ENCODE assay signal across 22 cellular contexts in the genomic region with DNA sequence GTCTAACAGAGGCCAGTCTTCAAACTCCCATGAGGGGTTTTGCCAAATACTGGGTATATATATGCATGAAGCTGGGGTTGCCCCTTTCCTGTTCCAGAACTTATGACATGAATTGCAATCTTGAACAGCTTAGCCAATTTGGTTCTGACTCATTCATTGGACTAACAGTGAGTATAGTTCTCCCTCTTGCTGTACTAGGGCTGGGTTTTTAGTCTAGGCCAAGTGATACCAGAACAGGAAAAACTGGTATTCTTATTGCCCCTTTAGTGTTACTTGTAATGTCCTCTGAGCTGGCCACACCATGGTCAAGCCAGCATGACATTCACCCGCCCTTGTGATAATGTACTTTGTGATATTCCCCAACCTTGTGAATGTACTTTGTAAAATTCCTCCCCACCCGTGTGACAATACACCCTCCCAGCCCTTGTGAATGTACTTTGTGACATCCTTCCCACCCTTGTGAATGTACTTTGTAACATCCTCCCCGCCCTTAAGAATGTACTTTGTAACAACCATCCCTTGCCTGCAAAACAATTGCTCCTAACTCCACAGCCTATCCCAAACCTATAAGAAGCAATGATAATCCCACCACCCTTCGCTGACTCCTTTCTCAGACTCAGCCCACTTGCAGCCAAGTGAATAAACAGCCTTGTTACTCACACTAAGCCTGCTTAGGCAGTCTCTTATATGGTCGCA.
"Had no signal": no experiment of that assay in that cellular context is flagged by ENCODE, and none has a peak within 500 bp of the region (broad histone marks: within the 10 kb centered on the region; RNA-seq: fewer than 3 reads in every experiment).

No MANE protein-coding gene starts in this region.

- ATAC-seq: activated CD8-positive, alpha-beta T cell treated with anti-CD3 and anti-CD28 coated beads for 36 hours; left ventricle myocardium superior; WTC11 had no signal

- H3K36me3 ChIP-seq: right atrium auricular region had no signal

- DNase-seq: activated CD4-positive, alpha-beta T cell treated with anti-CD3 and anti-CD28 coated beads for 4 hours; activated CD8-positive, alpha-beta T cell treated with anti-CD3 and anti-CD28 coated beads for 36 hours; activated gamma-delta T cell treated with Interleukin-2 at 50 U/mL for 16 hours; activated naive CD8-positive, alpha-beta T cell treated with anti-CD3 and anti-CD28 coated beads for 36 hours; activated T-cell treated with anti-CD3 and anti-CD28 coated beads, Interleukin-2, amount 50 U/mL, for 48 hours; amygdala; cortex of kidney; effector memory CD4-positive, alpha-beta T cell; hippocampal formation; kidney; left ventricle myocardium superior; mesendoderm; nucleus accumbens; small intestine; stimulated activated CD4-positive, alpha-beta T cell treated with anti-CD3 and anti-CD28 coated beads, Interleukin-4, amount 100 ng/mL, for 4 hours; stimulated activated CD8-positive, alpha-beta memory T cell treated with anti-CD3 and anti-CD28 coated beads, Interleukin-4, amount 100 ng/mL, for 48 hours; stimulated activated naive CD4-positive, alpha-beta T cell treated with Interleukin-2 at 50 U/mL for 16 hours; substantia nigra; T-helper 2 cell had no signal

- H3K4me1 ChIP-seq: right atrium auricular region, tibial nerve had no signal

- H3K27me3 ChIP-seq: right atrium auricular region, tibial nerve had no signal

- H3K9me3 ChIP-seq: right atrium auricular region had no signal

- H3K27ac ChIP-seq: right atrium auricular region, tibial nerve had no signal

- H3K4me3 ChIP-seq: right atrium auricular region, tibial nerve had no signal
